ENCODE assay signal across 23 cellular contexts in genomic region chr2:190794466-190795184, GRCh38.
DNase-seq lines count a peak whose midpoint lies in the region; ATAC-seq and TF ChIP-seq lines count a peak whose summit lies in the region.
"Had no signal": no experiment of that assay in that cellular context is flagged by ENCODE, and none has a peak within 500 bp of the region (broad histone marks: within the 10 kb centered on the region; RNA-seq: fewer than 3 reads in every experiment).

No MANE protein-coding gene starts in this region.

- H3K18ac ChIP-seq in H9 (ENCODE audit: insufficient read length, low read depth, low read length): no peak overlapping the region

- no peaks in the 10 kb centered on the region for H3K79me1 ChIP-seq in H9 (ENCODE audit: insufficient read depth, low read depth, low read length, poor library complexity, severe bottlenecking)

- H4K5ac ChIP-seq in H9 (ENCODE audit: insufficient read length, low read depth, low read length): no peak overlapping the region

- H3K27me3 ChIP-seq in prostate gland (replicated peaks; ENCODE audit: insufficient read depth) (no peaks in the 10 kb centered on the region), H9 (ENCODE audit: insufficient read depth, low read length) (no peaks in the 10 kb centered on the region)

- no peaks in the 10 kb centered on the region for H3K27me3 Mint-ChIP-seq in natural killer cell treated with Interleukin-12 subunit alpha and Interleukin-12 subunit beta and Interleukin-15 and Interleukin-18, amount 100 ng/mL, for 72 hours
- H3K27me3 Mint-ChIP-seq in natural killer cell (ENCODE audit: low read depth in 2 of 2) (no peaks in the 10 kb centered on the region), H9 (ENCODE audit: low read depth) (no peaks in the 10 kb centered on the region)
- no peaks in the 10 kb centered on the region for H3K27me3 Mint-ChIP-seq in activated T-helper 1 cell treated with anti-CD3 and anti-CD28 coated beads, Interleukin-12 subunit alpha, Interleukin-12 subunit beta, Interleukin-2, Interleukin-4 antibody, amounts not matched to agents 30 ng/mL and 10 ng/mL and 1 ng/mL, durations not matched to agents 14 hours and 24 hours and 36 hours (ENCODE audit: insufficient read depth)
- H3K27me3 Mint-ChIP-seq: activated CD8-positive, alpha-beta memory T cell treated with anti-CD3 and anti-CD28 coated beads, Interleukin-2, amount 10 ng/mL, durations not matched to agents 7 days and 5 days; CD4-positive, CD25-positive, alpha-beta regulatory T cell had no signal

- H3K4me3 ChIP-seq in prostate gland: no peak overlapping the region

- H2BK12ac ChIP-seq in H9 (ENCODE audit: insufficient read length, low read depth, low read length): no peak overlapping the region

- H3K4me3 Mint-ChIP-seq in natural killer cell treated with Interleukin-12 subunit alpha and Interleukin-12 subunit beta and Interleukin-15 and Interleukin-18, amount 100 ng/mL, for 72 hours: no peak overlapping the region
- H3K4me3 Mint-ChIP-seq in natural killer cell: no peak overlapping the region
- H3K4me3 Mint-ChIP-seq in activated T-helper 1 cell treated with anti-CD3 and anti-CD28 coated beads, Interleukin-12 subunit alpha, Interleukin-12 subunit beta, Interleukin-2, Interleukin-4 antibody, amounts not matched to agents 30 ng/mL and 10 ng/mL and 1 ng/mL, durations not matched to agents 14 hours and 24 hours and 36 hours: no peak overlapping the region
- H3K4me3 Mint-ChIP-seq in H9: no peak overlapping the region
- H3K4me3 Mint-ChIP-seq: activated CD8-positive, alpha-beta memory T cell treated with anti-CD3 and anti-CD28 coated beads, Interleukin-2, amount 10 ng/mL, durations not matched to agents 7 days and 5 days; CD4-positive, CD25-positive, alpha-beta regulatory T cell; HFFc6 had no signal

- no peak overlapping the region for H2AFZ ChIP-seq in H9 (ENCODE audit: low read length)

- no peak overlapping the region for H3T11ph ChIP-seq in H9 (ENCODE audit: low read length)

- no peaks in the 10 kb centered on the region for H4K20me1 ChIP-seq in H9 (ENCODE audit: control insufficient read depth, insufficient read depth, insufficient read length)

- no peak overlapping the region for H3K23ac ChIP-seq in H9 (ENCODE audit: insufficient read length, low read depth, low read length)

- peak overlapping the region in 1 of 2 donors; percentile 76 for H3K27ac Mint-ChIP-seq in natural killer cell treated with Interleukin-12 subunit alpha and Interleukin-12 subunit beta and Interleukin-15 and Interleukin-18, amount 100 ng/mL, for 72 hours
- no peak overlapping the region for H3K27ac Mint-ChIP-seq in natural killer cell
- H3K27ac Mint-ChIP-seq in activated T-helper 1 cell treated with anti-CD3 and anti-CD28 coated beads, Interleukin-12 subunit alpha, Interleukin-12 subunit beta, Interleukin-2, Interleukin-4 antibody, amounts not matched to agents 30 ng/mL and 10 ng/mL and 1 ng/mL, durations not matched to agents 14 hours and 24 hours and 36 hours: peak overlapping the region; percentile 43
- no peak overlapping the region for H3K27ac Mint-ChIP-seq in H9
- H3K27ac Mint-ChIP-seq: activated CD8-positive, alpha-beta memory T cell treated with anti-CD3 and anti-CD28 coated beads, Interleukin-2, amount 10 ng/mL, durations not matched to agents 7 days and 5 days; CD4-positive, CD25-positive, alpha-beta regulatory T cell; HFFc6 had no signal

- H4K91ac ChIP-seq in H9 (ENCODE audit: insufficient read length, low read depth, low read length): no peak overlapping the region

- H3K14ac ChIP-seq in H9 (ENCODE audit: insufficient read depth, low read length): no peak overlapping the region

- TF ChIP-seq CTCF in natural killer cell (IDR thresholded peaks at IDR 0.05) (no peak), prostate gland (IDR thresholded peaks at IDR 0.05) (no peak), H9 (conservative IDR thresholded peaks at IDR 0.05) (no peak)

- no peak overlapping the region for H2AK5ac ChIP-seq in H9 (ENCODE audit: insufficient read length, low read length)

- H3K56ac ChIP-seq in H9 (ENCODE audit: insufficient read length, low read depth, low read length): no peak overlapping the region

- peak; percentile 17 to 62 for ATAC-seq in natural killer cell treated with Interleukin-12 subunit alpha and Interleukin-12 subunit beta and Interleukin-15 and Interleukin-18, amount 100 ng/mL, for 72 hours
- no peak for ATAC-seq in natural killer cell
- ATAC-seq: activated CD8-positive, alpha-beta memory T cell treated with anti-CD3 and anti-CD28 coated beads, Interleukin-2, amount 10 ng/mL, durations not matched to agents 7 days and 5 days; right cardiac atrium had no signal

- no peaks in the 10 kb centered on the region for H3K9me3 Mint-ChIP-seq in natural killer cell treated with Interleukin-12 subunit alpha and Interleukin-12 subunit beta and Interleukin-15 and Interleukin-18, amount 100 ng/mL, for 72 hours
- H3K9me3 Mint-ChIP-seq in natural killer cell: no peaks in the 10 kb centered on the region
- peaks cover 3% of the 10 kb centered on the region for H3K9me3 Mint-ChIP-seq in activated T-helper 1 cell treated with anti-CD3 and anti-CD28 coated beads, Interleukin-12 subunit alpha, Interleukin-12 subunit beta, Interleukin-2, Interleukin-4 antibody, amounts not matched to agents 30 ng/mL and 10 ng/mL and 1 ng/mL, durations not matched to agents 14 hours and 24 hours and 36 hours
- no peaks in the 10 kb centered on the region for H3K9me3 Mint-ChIP-seq in H9
- H3K9me3 Mint-ChIP-seq: CD4-positive, CD25-positive, alpha-beta regulatory T cell; HFFc6 had no signal

- no peak for DNase-seq in natural killer cell treated with Interleukin-12 subunit alpha and Interleukin-12 subunit beta and Interleukin-15 and Interleukin-18, amount 100 ng/mL, for 72 hours (ENCODE audit: low spot score)
- DNase-seq in natural killer cell (no peak), kidney tubule cell (ENCODE audit: low spot score) (peak; percentile 74), prostate gland (ENCODE audit: low spot score) (no peak), H9 (no peak)
- DNase-seq in activated T-helper 1 cell treated with anti-CD3 and anti-CD28 coated beads, Interleukin-12 subunit alpha, Interleukin-12 subunit beta, Interleukin-2, Interleukin-4 antibody, amounts not matched to agents 30 ng/mL and 10 ng/mL and 1 ng/mL, durations not matched to agents 14 hours and 24 hours and 36 hours (ENCODE audit: low spot score): no peak
- no peak for DNase-seq in effector CD8-positive, alpha-beta T cell (lab: John Stamatoyannopoulos, UW)
- DNase-seq: activated CD4-positive, CD25-positive, alpha-beta regulatory T cell; activated CD8-positive, alpha-beta memory T cell treated with anti-CD3 and anti-CD28 coated beads, Interleukin-2, amount 10 ng/mL, durations not matched to agents 7 days and 5 days; CD4-positive, CD25-positive, alpha-beta regulatory T cell; cerebellar nuclear complex; DMS 273 treated with DMSO at 0.1 percent for 48 hours; HFFc6; Kasumi-1; mesendoderm; NCI-H1092; NCI-H1930; NCI-H2227 treated with DMSO at 0.1 percent for 48 hours; NCI-H748 treated with DMSO at 0.1 percent for 48 hours; right cardiac atrium; substantia nigra; T1000 had no signal

- no peak overlapping the region for H3K9ac ChIP-seq in H9 (ENCODE audit: extremely low read depth, insufficient read length, low read length)

- no peak overlapping the region for H2BK15ac ChIP-seq in H9 (ENCODE audit: low read depth, low read length)

- H3K36me3 ChIP-seq in prostate gland: no peaks in the 10 kb centered on the region

- H3K23me2 ChIP-seq in H9 (ENCODE audit: insufficient read length, low read depth, low read length, poor library complexity, severe bottlenecking): no peaks in the 10 kb centered on the region

- H3K27ac ChIP-seq in prostate gland: no peak overlapping the region
- H3K27ac ChIP-seq in H9 (ENCODE audit: insufficient read length, low read depth, low read length): no peak overlapping the region
- H3K27ac ChIP-seq: epithelial cell of prostate had no signal

- H4K8ac ChIP-seq in H9 (replicated peaks; ENCODE audit: insufficient read length, low read depth, low read length): no peak overlapping the region

- no peak for TF ChIP-seq POLR2A in prostate gland (IDR thresholded peaks at IDR 0.05)

- no peaks in the 10 kb centered on the region for H3K4me1 ChIP-seq in prostate gland (replicated peaks)
- H3K4me1 ChIP-seq in H9 (ENCODE audit: insufficient read depth, low read length): peaks cover 14% of the 10 kb centered on the region

- no peak overlapping the region for H2BK120ac ChIP-seq in H9 (ENCODE audit: low read depth, low read length, poor library complexity, severe bottlenecking)

- H2BK20ac ChIP-seq in H9 (ENCODE audit: low read depth, low read length, poor library complexity, severe bottlenecking): no peak overlapping the region

- no peaks in the 10 kb centered on the region for H3K36me3 Mint-ChIP-seq in natural killer cell treated with Interleukin-12 subunit alpha and Interleukin-12 subunit beta and Interleukin-15 and Interleukin-18, amount 100 ng/mL, for 72 hours
- H3K36me3 Mint-ChIP-seq in natural killer cell: no peaks in the 10 kb centered on the region
- peaks cover 2% of the 10 kb centered on the region for H3K36me3 Mint-ChIP-seq in activated T-helper 1 cell treated with anti-CD3 and anti-CD28 coated beads, Interleukin-12 subunit alpha, Interleukin-12 subunit beta, Interleukin-2, Interleukin-4 antibody, amounts not matched to agents 30 ng/mL and 10 ng/mL and 1 ng/mL, durations not matched to agents 14 hours and 24 hours and 36 hours (ENCODE audit: low read depth)
- peaks cover 0 to 4% (median 0%) of the 10 kb centered on the region in 3 experiments; a peak in 2 of 7 replicates for H3K36me3 Mint-ChIP-seq in H9 (ENCODE audit: insufficient read depth in 1 of 3, low read depth in 3 of 3)
- H3K36me3 Mint-ChIP-seq: CD4-positive, CD25-positive, alpha-beta regulatory T cell had no signal

- H2BK5ac ChIP-seq in H9 (ENCODE audit: insufficient read length, low read length): no peak overlapping the region

- H3K4me2 ChIP-seq in H9 (ENCODE audit: insufficient read depth, insufficient read length, low read length): no peak overlapping the region

- no peaks in the 10 kb centered on the region for H3K79me2 ChIP-seq in H9 (ENCODE audit: insufficient read depth, low read length)

- H3K4ac ChIP-seq in H9 (ENCODE audit: low read depth, low read length): no peak overlapping the region

- H3K9me3 ChIP-seq in prostate gland: no peaks in the 10 kb centered on the region
- no peaks in the 10 kb centered on the region for H3K9me3 ChIP-seq in H9 (ENCODE audit: control insufficient read depth, low read depth, low read length)

- peaks cover 20 to 28% of the 10 kb centered on the region in 2 donors for H3K4me1 Mint-ChIP-seq in natural killer cell treated with Interleukin-12 subunit alpha and Interleukin-12 subunit beta and Interleukin-15 and Interleukin-18, amount 100 ng/mL, for 72 hours (ENCODE audit: low read depth in 2 of 2)
- peaks cover 14 to 19% of the 10 kb centered on the region in 2 donors for H3K4me1 Mint-ChIP-seq in natural killer cell
- H3K4me1 Mint-ChIP-seq in activated T-helper 1 cell treated with anti-CD3 and anti-CD28 coated beads, Interleukin-12 subunit alpha, Interleukin-12 subunit beta, Interleukin-2, Interleukin-4 antibody, amounts not matched to agents 30 ng/mL and 10 ng/mL and 1 ng/mL, durations not matched to agents 14 hours and 24 hours and 36 hours (ENCODE audit: low read depth): peaks cover 61% of the 10 kb centered on the region
- H3K4me1 Mint-ChIP-seq in H9: peaks cover 24 to 30% of the 10 kb centered on the region in 2 experiments

- intact Hi-C loops in natural killer cell (cut with micrococcal nuclease): no loop called here
- intact Hi-C loops in activated T-helper 1 cell treated with anti-CD3 and anti-CD28 coated beads, Interleukin-12 subunit alpha, Interleukin-12 subunit beta, Interleukin-2, Interleukin-4 antibody, amounts not matched to agents 30 ng/mL and 10 ng/mL and 1 ng/mL, durations not matched to agents 14 hours and 24 hours and 36 hours (cut with micrococcal nuclease): loop anchor here (5.0 to 10.0 kb wide), 3 partner anchors 320 to 390 kb away; partner anchors contain the start of genes MFSD6 and STAT4
- intact Hi-C loops in prostate gland (cut with DNase I): no loop called here

- 81% methylated on average over 3 of the region's 3 CpGs for WGBS in prostate gland
- WGBS in H9 (ENCODE audit: extremely low coverage, insufficient read length, low lambda C conversion rate): no CpG with 5 or more reads among the region's 3 CpGs

Comparison
In these comparisons a context has a peak if more than half of its experiments do, and no peak if none do; other contexts are left out.
1. ATAC-seq: peak in natural killer cell treated with Interleukin-12 subunit alpha and Interleukin-12 subunit beta and Interleukin-15 and Interleukin-18, amount 100 ng/mL, for 72 hours (2 of 2); none in natural killer cell (0 of 3).